ENCODE assay signal across 20 cellular contexts in the genomic region with DNA sequence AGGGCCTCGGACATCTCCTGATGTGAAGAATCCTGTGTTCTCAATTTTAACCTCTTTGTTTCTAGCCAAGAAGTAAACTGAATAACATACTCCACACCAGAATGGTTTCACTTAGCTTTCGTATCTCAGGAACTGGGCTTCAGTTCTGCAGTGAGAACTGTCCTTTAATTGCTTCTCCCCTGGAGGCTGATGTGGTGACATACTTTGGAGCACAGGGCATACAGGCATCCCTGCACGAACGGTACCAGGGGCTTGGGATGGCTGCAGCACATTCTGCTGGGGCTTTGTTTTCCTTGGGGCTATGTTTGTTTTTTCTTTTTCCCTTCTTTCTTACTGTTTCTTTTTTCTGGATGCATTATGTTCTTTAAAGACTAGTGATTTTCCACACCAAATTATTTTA.
A peak's percentile ranks its signal among the peaks of the same experiment; 100 is the strongest.
DNase-seq lines count a peak whose midpoint lies in the region; ATAC-seq and TF ChIP-seq lines count a peak whose summit lies in the region.
"Had no signal": no experiment of that assay in that cellular context is flagged by ENCODE, and none has a peak within 500 bp of the region (broad histone marks: within the 10 kb centered on the region; RNA-seq: fewer than 3 reads in every experiment).

No MANE protein-coding gene starts in this region.

- POLR2A ChIA-PET in A673 (lab: Charles Lee; ENCODE audit: low non-redundant PET), result no interaction called here
- POLR2A ChIA-PET in naive thymus-derived CD4-positive, alpha-beta T cell (lab: Charles Lee), result no interaction called here

- peak overlapping the region in 3 of 9 donors; percentile 3 to 45 (median 30) for H3K27ac Mint-ChIP-seq in naive thymus-derived CD4-positive, alpha-beta T cell
- H3K27ac Mint-ChIP-seq: CD8-positive, alpha-beta T cell; T-cell had no signal

- peak overlapping the region; percentile 12; the same call in 1 of the 2 replicates for H3K9ac ChIP-seq in Karpas-422 (ENCODE audit: low read length)
- H3K9ac ChIP-seq: BLaER1 had no signal

- H3K4me3 Mint-ChIP-seq in naive thymus-derived CD4-positive, alpha-beta T cell, result no peak overlapping the region
- H3K4me3 Mint-ChIP-seq: CD8-positive, alpha-beta T cell; T-cell had no signal

- peaks cover 0 to 4% (median 0%) of the 10 kb centered on the region in 5 donors for H3K27me3 Mint-ChIP-seq in naive thymus-derived CD4-positive, alpha-beta T cell
- H3K27me3 Mint-ChIP-seq: T-cell had no signal

- TF ChIP-seq CTCF in A673 (conservative IDR thresholded peaks at IDR 0.05; ENCODE audit: low read depth, low read length), result no peak

- H3K9me3 Mint-ChIP-seq in naive thymus-derived CD4-positive, alpha-beta T cell, result no peaks in the 10 kb centered on the region
- H3K9me3 Mint-ChIP-seq: CD8-positive, alpha-beta T cell; T-cell had no signal

- no TSS peak for BruUV-seq in A673 (replicated peaks; lab: Mats Ljungman, UMichigan)

- peak; percentile 17 for DNase-seq in A673 (ENCODE audit: low spot score)
- peak; percentile 57 for DNase-seq in ELF-1 (ENCODE audit: low read depth, low spot score)
- DNase-seq in Karpas-422, result no peak
- peak; percentile 52 for DNase-seq in islet precursor cell
- DNase-seq in naive thymus-derived CD4-positive, alpha-beta T cell, result no peak
- no peak for DNase-seq in KBM-7
- DNase-seq in NCI-H345 treated with DMSO at 0.1 percent for 48 hours (lab: John Stamatoyannopoulos, UW; ENCODE audit: unreplicated experiment), result no peak
- DNase-seq: CD8-positive, alpha-beta T cell; GDM1; KG1; NCI-H1092 treated with DMSO at 0.1 percent for 48 hours; NCI-H2029 treated with DMSO at 0.1 percent for 48 hours; NCI-H226; NCI-H524 treated with DMSO at 0.1 percent for 48 hours; SIG-M5; T-cell had no signal

- no peak overlapping the region for H3K27ac ChIP-seq in A673 (ENCODE audit: low read depth, low read length, poor library complexity, severe bottlenecking)
- no peak overlapping the region for H3K27ac ChIP-seq in Karpas-422 (ENCODE audit: low read length)
- H3K27ac ChIP-seq in naive thymus-derived CD4-positive, alpha-beta T cell (ENCODE audit: low read depth, low read length), result no peak overlapping the region
- H3K27ac ChIP-seq: A549, BLaER1, RWPE1 had no signal

- H3K4me2 ChIP-seq in Karpas-422 (ENCODE audit: low read depth, low read length, poor library complexity, severe bottlenecking), result no peak overlapping the region
- H3K4me2 ChIP-seq: A549, BLaER1 had no signal

- intact Hi-C loops in A673 (cut with micrococcal nuclease; ENCODE audit: unreplicated experiment), result no loop called here
- intact Hi-C loops in naive thymus-derived CD4-positive, alpha-beta T cell (cut with micrococcal nuclease), result no loop called here

- no peaks in the 10 kb centered on the region for H3K36me3 ChIP-seq in A673 (ENCODE audit: insufficient read depth, low read length, poor library complexity, severe bottlenecking)
- no peaks in the 10 kb centered on the region for H3K36me3 ChIP-seq in Karpas-422 (ENCODE audit: insufficient read depth, low read length)
- H3K36me3 ChIP-seq in naive thymus-derived CD4-positive, alpha-beta T cell (ENCODE audit: control insufficient read depth in 2 of 3, insufficient read depth in 3 of 3, low read length in 3 of 3), result no peaks in the 10 kb centered on the region
- H3K36me3 ChIP-seq: BLaER1 had no signal

- H3K4me1 Mint-ChIP-seq in naive thymus-derived CD4-positive, alpha-beta T cell, result peaks cover 0 to 5% (median 0%) of the 10 kb centered on the region in 7 donors
- H3K4me1 Mint-ChIP-seq: T-cell had no signal

- no peak for ATAC-seq in naive thymus-derived CD4-positive, alpha-beta T cell
- ATAC-seq in HG03442 (IDR thresholded peaks at IDR 0.05; ENCODE audit: unreplicated experiment), result no peak
- ATAC-seq: A549; CD8-positive, alpha-beta T cell; T-cell had no signal

- in situ Hi-C loops in KBM-7 (cut with MboI; ENCODE audit: low pct_unique_long_range_greater_than_20kb, low sequenced_read_pairs), result no loop called here

- peak overlapping the region; percentile 65; the same call in 1 of the 2 replicates for H2AFZ ChIP-seq in Karpas-422 (ENCODE audit: low read length)

- CTCF ChIA-PET in A673 (lab: Charles Lee), result no interaction called here
- CTCF ChIA-PET in naive thymus-derived CD4-positive, alpha-beta T cell (lab: Charles Lee), result interaction anchor here (0.6 kb wide), 1 partner anchor 58 kb away, joined by 3 read pairs; no protein-coding TSS in a partner anchor

- H3K9me2 ChIP-seq in Karpas-422 (replicated peaks; ENCODE audit: insufficient read depth, low read length), result no peaks in the 10 kb centered on the region

- H3K4me3 ChIP-seq in A673 (ENCODE audit: low read depth, low read length, poor library complexity, severe bottlenecking), result no peak overlapping the region
- H3K4me3 ChIP-seq in Karpas-422 (ENCODE audit: low read length), result no peak overlapping the region
- no peak overlapping the region for H3K4me3 ChIP-seq in naive thymus-derived CD4-positive, alpha-beta T cell (ENCODE audit: low read length)
- H3K4me3 ChIP-seq: A549, BLaER1 had no signal

- H3K9me3 ChIP-seq in A673 (ENCODE audit: low read depth, low read length, poor library complexity, severe bottlenecking) (no peaks in the 10 kb centered on the region), Karpas-422 (ENCODE audit: low read length) (no peaks in the 10 kb centered on the region)
- H3K9me3 ChIP-seq in naive thymus-derived CD4-positive, alpha-beta T cell (ENCODE audit: control insufficient read depth in 2 of 3, low read length in 3 of 3), result no peaks in the 10 kb centered on the region
- H3K9me3 ChIP-seq: A549, BLaER1 had no signal

- H4K20me1 ChIP-seq in Karpas-422 (ENCODE audit: insufficient read depth, low read depth, low read length), result no peaks in the 10 kb centered on the region
- H4K20me1 ChIP-seq: BLaER1 had no signal

- H3K36me3 Mint-ChIP-seq in naive thymus-derived CD4-positive, alpha-beta T cell, result peaks cover 0 to 20% (median 5%) of the 10 kb centered on the region in 5 donors
- H3K36me3 Mint-ChIP-seq: T-cell had no signal

- H3K4me1 ChIP-seq in A673 (ENCODE audit: insufficient read depth, low read length, poor library complexity, severe bottlenecking), result peaks cover 19% of the 10 kb centered on the region
- H3K4me1 ChIP-seq in Karpas-422 (ENCODE audit: low read length), result peaks cover 52% of the 10 kb centered on the region
- H3K4me1 ChIP-seq in naive thymus-derived CD4-positive, alpha-beta T cell (ENCODE audit: control insufficient read depth in 2 of 2, insufficient read depth in 2 of 2, low read length in 2 of 2), result no peaks in the 10 kb centered on the region
- H3K4me1 ChIP-seq: A549, BLaER1 had no signal

- H3K27me3 ChIP-seq in A673 (replicated peaks; ENCODE audit: insufficient read depth, low read depth, low read length, poor library complexity) (no peaks in the 10 kb centered on the region), Karpas-422 (ENCODE audit: low read length) (no peaks in the 10 kb centered on the region)
- no peaks in the 10 kb centered on the region for H3K27me3 ChIP-seq in naive thymus-derived CD4-positive, alpha-beta T cell (ENCODE audit: control insufficient read depth in 2 of 2, insufficient read depth in 2 of 2, low read length in 2 of 2)
- H3K27me3 ChIP-seq: BLaER1 had no signal

- H3K79me2 ChIP-seq in Karpas-422 (ENCODE audit: low read length), result no peaks in the 10 kb centered on the region

Comparison
In these comparisons a context has a peak if more than half of its experiments do, and no peak if none do; other contexts are left out.
1. DNase-seq: peak in A673 (single experiment), ELF-1 (single experiment) and islet precursor cell (single experiment); none in Karpas-422 (single experiment), naive thymus-derived CD4-positive, alpha-beta T cell (0 of 9), KBM-7 (single experiment) and NCI-H345 treated with DMSO at 0.1 percent for 48 hours (single experiment).